In the genomic region with DNA sequence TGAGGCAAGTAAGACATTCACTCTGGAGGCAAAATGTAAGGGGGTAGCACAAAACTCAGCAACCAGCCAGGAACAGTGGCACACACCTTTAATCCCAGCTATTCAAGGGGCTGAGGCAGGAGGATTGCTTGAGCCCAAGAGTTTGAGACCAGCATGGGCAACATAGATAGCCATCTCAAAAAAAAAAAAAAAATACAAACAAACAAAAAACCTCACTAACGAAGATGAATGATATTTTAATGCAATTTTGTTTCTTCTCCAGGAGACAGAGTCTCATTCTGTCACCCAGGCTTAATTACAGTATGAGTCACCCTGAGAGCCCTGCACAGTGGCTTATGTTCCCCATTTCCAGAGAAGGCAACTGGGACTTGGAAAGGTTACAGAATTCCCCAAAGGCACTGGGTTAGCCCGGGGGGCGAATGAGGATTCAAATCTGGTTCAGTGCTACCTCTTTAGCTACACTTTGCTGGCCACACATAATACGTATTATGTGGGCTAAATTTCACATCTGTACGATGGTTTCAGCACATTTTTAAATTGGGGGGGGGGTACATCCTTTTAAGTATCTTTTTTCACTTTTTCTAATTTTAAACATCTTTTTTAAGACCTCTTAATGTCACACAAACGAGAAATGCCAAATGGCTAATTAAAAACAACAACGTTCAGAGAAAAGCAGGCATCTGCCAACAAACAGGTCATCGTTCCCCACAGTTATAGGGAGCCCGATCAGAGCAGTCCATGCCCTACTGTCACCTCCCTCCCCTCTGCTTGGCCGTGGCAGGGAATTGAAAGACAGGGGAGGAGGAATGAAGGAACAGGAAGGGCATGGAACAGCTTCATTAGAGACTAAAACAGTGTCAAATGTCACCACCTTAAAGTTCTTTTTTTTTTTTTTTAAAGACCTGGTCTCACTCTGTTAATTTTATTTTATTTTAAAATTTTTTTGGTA, we compare ENCODE assay signal across 18 cellular contexts. TPM values are rescaled to one million over a fixed set of nuclear protein-coding genes. Genes with fewer than 3 reads are reported as not detected.
DNase-seq lines count a peak whose midpoint lies in the region; ATAC-seq and TF ChIP-seq lines count a peak whose summit lies in the region.
"Had no signal": no experiment of that assay in that cellular context is flagged by ENCODE, and none has a peak within 500 bp of the region (broad histone marks: within the 10 kb centered on the region; RNA-seq: fewer than 3 reads in every experiment).

No MANE protein-coding gene starts in this region.

- in situ Hi-C loops in Caki2 (cut with HindIII; ENCODE audit: low pct_unique_long_range_greater_than_20kb, low sequenced_read_pairs), result no loop called here

- peak overlapping the region; percentile 24; the same call in 1 of the 2 replicates for H3K4me2 ChIP-seq in SK-N-SH
- H3K4me2 ChIP-seq: GM23338 had no signal

- peaks cover 5 to 8% of the 10 kb centered on the region in 2 experiments; a peak in 2 of 4 replicates for H3K4me1 ChIP-seq in SK-N-SH (ENCODE audit: control insufficient read depth in 1 of 2, insufficient read depth in 2 of 2, low read depth in 1 of 2, low read length in 1 of 2)
- no peaks in the 10 kb centered on the region for H3K4me1 ChIP-seq in mucosa of descending colon (ENCODE audit: low read depth)
- no peaks in the 10 kb centered on the region for H3K4me1 ChIP-seq in naive thymus-derived CD4-positive, alpha-beta T cell (ENCODE audit: control insufficient read depth in 2 of 2, insufficient read depth in 2 of 2, low read length in 2 of 2)

- peak; percentile 33 for ATAC-seq in mucosa of descending colon
- ATAC-seq in naive thymus-derived CD4-positive, alpha-beta T cell, result no peak
- ATAC-seq: GM23338, natural killer cell had no signal

- WGBS in SK-N-SH (ENCODE audit: low lambda C conversion rate), result 21% methylated on average over 10 of the region's 10 CpGs

- H3K9ac ChIP-seq in SK-N-SH, result no peak overlapping the region

- no peak for TF ChIP-seq CTCF in SK-N-SH (IDR thresholded peaks at IDR 0.05)
- TF ChIP-seq CTCF in mucosa of descending colon (IDR thresholded peaks at IDR 0.05), result no peak

- H3K27ac Mint-ChIP-seq in naive thymus-derived CD4-positive, alpha-beta T cell, result no peak overlapping the region
- H3K27ac Mint-ChIP-seq: activated naive CD8-positive, alpha-beta T cell treated with anti-CD3 and anti-CD28 coated beads, Interleukin-2, amount 10 ng/mL, durations not matched to agents 7 days and 5 days; GM23338; natural killer cell had no signal

- H3F3A ChIP-seq in SK-N-SH (replicated peaks; ENCODE audit: insufficient read depth), result no peaks in the 10 kb centered on the region

- intact Hi-C loops in mucosa of descending colon (cut with DNase I, micrococcal nuclease), result no loop called here
- intact Hi-C loops in naive thymus-derived CD4-positive, alpha-beta T cell (cut with micrococcal nuclease), result no loop called here

- H3K79me2 ChIP-seq in SK-N-SH (ENCODE audit: insufficient read depth), result no peaks in the 10 kb centered on the region

- no peak for TF ChIP-seq EP300 in SK-N-SH (IDR thresholded peaks at IDR 0.05; ENCODE audit: borderline replicate concordance in 1 of 2, low read depth in 1 of 2, low read length in 1 of 2)

- no peak for TF ChIP-seq RAD21 in SK-N-SH (IDR thresholded peaks at IDR 0.05; ENCODE audit: low read length)

- H3K9me3 ChIP-seq in MG63, result no peaks in the 10 kb centered on the region
- H3K9me3 ChIP-seq in SK-N-SH, result no peaks in the 10 kb centered on the region
- H3K9me3 ChIP-seq in mucosa of descending colon, result no peaks in the 10 kb centered on the region
- no peaks in the 10 kb centered on the region for H3K9me3 ChIP-seq in naive thymus-derived CD4-positive, alpha-beta T cell (ENCODE audit: control insufficient read depth in 2 of 3, low read length in 3 of 3)
- H3K9me3 ChIP-seq: testis had no signal

- no peaks in the 10 kb centered on the region for H3K9me3 Mint-ChIP-seq in naive thymus-derived CD4-positive, alpha-beta T cell
- H3K9me3 Mint-ChIP-seq: activated naive CD8-positive, alpha-beta T cell treated with anti-CD3 and anti-CD28 coated beads, Interleukin-2, amount 10 ng/mL, durations not matched to agents 7 days and 5 days; GM23338; natural killer cell had no signal

- no peaks in the 10 kb centered on the region for H3K27me3 ChIP-seq in MG63
- H3K27me3 ChIP-seq in SK-N-SH (ENCODE audit: insufficient read depth), result no peaks in the 10 kb centered on the region
- no peaks in the 10 kb centered on the region for H3K27me3 ChIP-seq in naive thymus-derived CD4-positive, alpha-beta T cell (ENCODE audit: control insufficient read depth in 2 of 2, insufficient read depth in 2 of 2, low read length in 2 of 2)
- H3K27me3 ChIP-seq: testis had no signal

- CTCF ChIA-PET in SK-N-SH (lab: Yijun Ruan, JAX), result interaction anchor here (0.9 kb wide), 1 partner anchor 40 kb away, joined by 3 read pairs; no protein-coding TSS in a partner anchor
- CTCF ChIA-PET in naive thymus-derived CD4-positive, alpha-beta T cell (lab: Charles Lee), result no interaction called here

- H3K27ac ChIP-seq in SK-N-SH (ENCODE audit: low read depth in 2 of 2, low read length in 1 of 2), result no peak overlapping the region
- H3K27ac ChIP-seq in naive thymus-derived CD4-positive, alpha-beta T cell (ENCODE audit: low read depth, low read length), result no peak overlapping the region
- H3K27ac ChIP-seq: testis had no signal

- H3K9me2 ChIP-seq in SK-N-SH, result no peaks in the 10 kb centered on the region

- no peaks in the 10 kb centered on the region for H3K4me1 Mint-ChIP-seq in naive thymus-derived CD4-positive, alpha-beta T cell
- H3K4me1 Mint-ChIP-seq: activated naive CD8-positive, alpha-beta T cell treated with anti-CD3 and anti-CD28 coated beads, Interleukin-2, amount 10 ng/mL, durations not matched to agents 7 days and 5 days; natural killer cell had no signal

- no peak overlapping the region for H3K4me3 ChIP-seq in MG63
- H3K4me3 ChIP-seq in SK-N-SH (ENCODE audit: low read depth in 2 of 2, low read length in 1 of 2), result no peak overlapping the region
- H3K4me3 ChIP-seq in mucosa of descending colon, result no peak overlapping the region
- H3K4me3 ChIP-seq in naive thymus-derived CD4-positive, alpha-beta T cell (ENCODE audit: low read length), result no peak overlapping the region
- H3K4me3 ChIP-seq: GM23338, testis had no signal

- no peak overlapping the region for H2AFZ ChIP-seq in SK-N-SH (ENCODE audit: low read depth)

- no peaks in the 10 kb centered on the region for H3K36me3 Mint-ChIP-seq in naive thymus-derived CD4-positive, alpha-beta T cell
- H3K36me3 Mint-ChIP-seq: activated naive CD8-positive, alpha-beta T cell treated with anti-CD3 and anti-CD28 coated beads, Interleukin-2, amount 10 ng/mL, durations not matched to agents 7 days and 5 days; natural killer cell had no signal

- DNase-seq in Caki2 (ENCODE audit: low read depth) (peak; percentile 13), MG63 (peak; percentile 10), SK-N-SH (peak; percentile 60), mucosa of descending colon (no peak)
- DNase-seq in activated CD4-positive, CD25-positive, alpha-beta regulatory T cell treated with anti-CD3 and anti-CD28 coated beads, Interleukin-2, amount 50 U/mL, for 72 hours, result no peak
- no peak for DNase-seq in activated naive CD4-positive, alpha-beta T cell treated with Interleukin-2 at 50 U/mL for 16 hours
- no peak for DNase-seq in naive thymus-derived CD4-positive, alpha-beta T cell
- DNase-seq in activated T-cell treated with anti-CD3 and anti-CD28 coated beads, Interleukin-2, amount 50 U/mL, for 48 hours, result no peak
- DNase-seq: activated naive CD8-positive, alpha-beta T cell treated with anti-CD3 and anti-CD28 coated beads, Interleukin-2, amount 10 ng/mL, durations not matched to agents 7 days and 5 days; kidney glomerular epithelial cell; natural killer cell; NCI-H187 treated with DMSO at 0.1 percent for 48 hours; RPMI8226; testis had no signal

- H3K4me3 Mint-ChIP-seq in naive thymus-derived CD4-positive, alpha-beta T cell, result no peak overlapping the region
- H3K4me3 Mint-ChIP-seq: activated naive CD8-positive, alpha-beta T cell treated with anti-CD3 and anti-CD28 coated beads, Interleukin-2, amount 10 ng/mL, durations not matched to agents 7 days and 5 days; GM23338; natural killer cell had no signal

- no peaks in the 10 kb centered on the region for H4K20me1 ChIP-seq in SK-N-SH (ENCODE audit: insufficient read depth)

- POLR2A ChIA-PET in SK-N-SH (lab: Yijun Ruan, JAX), result no interaction called here
- POLR2A ChIA-PET in naive thymus-derived CD4-positive, alpha-beta T cell (lab: Charles Lee), result no interaction called here

- peaks cover 0 to 3% (median 0%) of the 10 kb centered on the region in 5 donors for H3K27me3 Mint-ChIP-seq in naive thymus-derived CD4-positive, alpha-beta T cell

- no peaks in the 10 kb centered on the region for H3K36me3 ChIP-seq in MG63
- no peaks in the 10 kb centered on the region for H3K36me3 ChIP-seq in SK-N-SH (replicated peaks in 1 of 2; ENCODE audit: control insufficient read depth in 1 of 2, insufficient read depth in 2 of 2, low read length in 1 of 2)
- H3K36me3 ChIP-seq in mucosa of descending colon (ENCODE audit: low read depth), result no peaks in the 10 kb centered on the region
- no peaks in the 10 kb centered on the region for H3K36me3 ChIP-seq in naive thymus-derived CD4-positive, alpha-beta T cell (ENCODE audit: control insufficient read depth in 2 of 3, insufficient read depth in 3 of 3, low read length in 3 of 3)

RNA-seq across cellular contexts. Expression of gene CELA2A, which starts 3.5 kb away (rescaled TPM):
- not detected in 2 replicates for total RNA-seq in Caki2 (2014; rRNA removed; shearing (Covaris generic); ENCODE audit: low replicate concordance)
- not detected in 2 replicates for total RNA-seq in MG63 (2014; rRNA removed; shearing (Covaris generic); ENCODE audit: low replicate concordance)
- polyA plus RNA-seq in SK-N-SH (2012; rRNA removed), result not detected in 2 replicates
- polyA plus RNA-seq in SK-N-SH (2012; cell fraction: cytosol; rRNA removed), result not detected in 2 replicates
- polyA plus RNA-seq in SK-N-SH (2012; cell fraction: nucleus; rRNA removed), result not detected in 2 replicates
- total RNA-seq in mucosa of descending colon, result not detected
- not detected for total RNA-seq in naive thymus-derived CD4-positive, alpha-beta T cell
- polyA plus RNA-seq in naive thymus-derived CD4-positive, alpha-beta T cell, result not detected
- total RNA-seq: activated naive CD8-positive, alpha-beta T cell treated with anti-CD3 and anti-CD28 coated beads, Interleukin-2, amount 10 ng/mL, durations not matched to agents 7 days and 5 days; dermis microvascular lymphatic vessel endothelial cell; frontal cortex; GM23338; HT-29; natural killer cell had no signal
- polyA plus RNA-seq: GM23338 had no signal

RNA-seq across cellular contexts. Expression of gene CELA2B, which starts 15.9 kb away (rescaled TPM):
- not detected in 2 replicates for total RNA-seq in Caki2 (2014; rRNA removed; shearing (Covaris generic); ENCODE audit: low replicate concordance)
- not detected in 2 replicates for total RNA-seq in MG63 (2014; rRNA removed; shearing (Covaris generic); ENCODE audit: low replicate concordance)
- polyA plus RNA-seq in SK-N-SH (2012; rRNA removed), result not detected in 2 replicates
- polyA plus RNA-seq in SK-N-SH (2012; cell fraction: cytosol; rRNA removed), result not detected in 2 replicates
- not detected in 2 replicates for polyA plus RNA-seq in SK-N-SH (2012; cell fraction: nucleus; rRNA removed)
- total RNA-seq in mucosa of descending colon, result not detected
- not detected for total RNA-seq in naive thymus-derived CD4-positive, alpha-beta T cell
- not detected for polyA plus RNA-seq in naive thymus-derived CD4-positive, alpha-beta T cell
- total RNA-seq: activated naive CD8-positive, alpha-beta T cell treated with anti-CD3 and anti-CD28 coated beads, Interleukin-2, amount 10 ng/mL, durations not matched to agents 7 days and 5 days; dermis microvascular lymphatic vessel endothelial cell; frontal cortex; GM23338; HT-29; natural killer cell had no signal
- polyA plus RNA-seq: GM23338 had no signal

RNA-seq across cellular contexts. Expression of gene CTRC, which starts 21.8 kb away (rescaled TPM):
- not detected in 2 replicates for total RNA-seq in Caki2 (2014; rRNA removed; shearing (Covaris generic); ENCODE audit: low replicate concordance)
- total RNA-seq in MG63 (2014; rRNA removed; shearing (Covaris generic); ENCODE audit: low replicate concordance), result not detected in 2 replicates
- 0.26 and 0.67 TPM in 2 replicates for polyA plus RNA-seq in SK-N-SH (2012; rRNA removed)
- 0.08 TPM in 1 of 2 replicates, not detected in the other for polyA plus RNA-seq in SK-N-SH (2012; cell fraction: cytosol; rRNA removed)
- 5.1 and 5.6 TPM in 2 replicates for polyA plus RNA-seq in SK-N-SH (2012; cell fraction: nucleus; rRNA removed)
- not detected for total RNA-seq in mucosa of descending colon
- total RNA-seq in naive thymus-derived CD4-positive, alpha-beta T cell, result 1 to 10 TPM in 2 of 5 experiments, under 1 TPM in 3; 0.12 to 3.0 (median 0.65) TPM
- not detected for polyA plus RNA-seq in naive thymus-derived CD4-positive, alpha-beta T cell
- total RNA-seq: dermis microvascular lymphatic vessel endothelial cell, frontal cortex, HT-29 had no signal
- polyA plus RNA-seq: GM23338 had no signal

RNA-seq across cellular contexts. Expression of gene EFHD2, which starts 50.4 kb away (rescaled TPM):
- 70.7 and 81.3 TPM in 2 replicates for total RNA-seq in Caki2 (2014; rRNA removed; shearing (Covaris generic); ENCODE audit: low replicate concordance)
- 69.5 and 92.0 TPM in 2 replicates for total RNA-seq in MG63 (2014; rRNA removed; shearing (Covaris generic); ENCODE audit: low replicate concordance)
- 45.1 and 59.8 TPM in 2 replicates for polyA plus RNA-seq in SK-N-SH (2012; rRNA removed)
- polyA plus RNA-seq in SK-N-SH (2012; cell fraction: cytosol; rRNA removed), result 36.4 and 48.6 TPM in 2 replicates
- polyA plus RNA-seq in SK-N-SH (2012; cell fraction: nucleus; rRNA removed), result 55.1 and 74.5 TPM in 2 replicates
- 100 to 1,000 TPM in 2 of 3 donors, 10 to 100 TPM in 1; 89.5 to 197 (median 154) TPM for total RNA-seq in mucosa of descending colon
- 100 to 1,000 TPM in 1 of 5 experiments, 10 to 100 TPM in 4; 29.9 to 258 (median 82.6) TPM for total RNA-seq in naive thymus-derived CD4-positive, alpha-beta T cell
- polyA plus RNA-seq in naive thymus-derived CD4-positive, alpha-beta T cell, result 10 to 100 TPM; 21.0 to 30.2 TPM

Comparison
In these comparisons a context has a peak if more than half of its experiments do, and no peak if none do; other contexts are left out.
1. DNase-seq: peak in Caki2 (single experiment), MG63 (single experiment) and SK-N-SH (single experiment); none in mucosa of descending colon (0 of 3), activated CD4-positive, CD25-positive, alpha-beta regulatory T cell treated with anti-CD3 and anti-CD28 coated beads, Interleukin-2, amount 50 U/mL, for 72 hours (single experiment), activated naive CD4-positive, alpha-beta T cell treated with Interleukin-2 at 50 U/mL for 16 hours (single experiment), naive thymus-derived CD4-positive, alpha-beta T cell (0 of 9) and activated T-cell treated with anti-CD3 and anti-CD28 coated beads, Interleukin-2, amount 50 U/mL, for 48 hours (0 of 2).